ENCODE assay signal across 33 cellular contexts in the genomic region with DNA sequence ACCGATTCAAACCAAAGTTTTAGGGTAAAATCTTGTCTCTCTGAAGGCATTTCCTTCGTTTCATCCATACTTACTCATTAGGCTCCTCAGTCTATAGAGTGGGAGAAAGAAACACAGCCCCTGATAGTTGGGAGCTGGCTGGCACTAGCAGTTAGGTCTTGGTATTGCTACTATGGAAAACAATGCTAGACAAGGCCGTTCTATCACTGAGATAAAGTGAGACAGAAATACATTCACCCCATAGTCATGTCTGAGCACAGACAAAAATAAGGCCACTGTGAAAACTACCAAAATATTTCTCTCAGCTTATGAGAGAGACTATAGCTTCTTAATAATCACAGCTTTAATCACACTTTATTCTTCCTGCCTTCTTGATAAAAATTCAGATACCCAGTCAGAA. TPM values are rescaled to one million over a fixed set of nuclear protein-coding genes. Genes with fewer than 3 reads are reported as not detected.
"Had no signal": no experiment of that assay in that cellular context is flagged by ENCODE, and none has a peak within 500 bp of the region (broad histone marks: within the 10 kb centered on the region; RNA-seq: fewer than 3 reads in every experiment).

No MANE protein-coding gene starts in this region.

- H3K4me1 Mint-ChIP-seq: activated CD4-positive, alpha-beta memory T cell treated with anti-CD3 and anti-CD28 coated beads, Interleukin-2, amount 10 ng/mL, durations not matched to agents 7 days and 5 days; activated CD4-positive, alpha-beta T cell treated with anti-CD3 and anti-CD28 coated beads, Interleukin-2, amount 10 ng/mL, durations not matched to agents 7 days and 5 days had no signal

- H3K4me1 ChIP-seq: esophagus muscularis mucosa, foreskin keratinocyte, gastrocnemius medialis had no signal

- H3K9me3 Mint-ChIP-seq: activated CD4-positive, alpha-beta memory T cell treated with anti-CD3 and anti-CD28 coated beads, Interleukin-2, amount 10 ng/mL, durations not matched to agents 7 days and 5 days; activated CD4-positive, alpha-beta T cell treated with anti-CD3 and anti-CD28 coated beads, Interleukin-2, amount 10 ng/mL, durations not matched to agents 7 days and 5 days; activated T-cell treated with anti-CD3 and anti-CD28 coated beads, Interleukin-2, amount 50 U/mL, for 24 hours; activated T-cell treated with anti-CD3 and anti-CD28 coated beads, Interleukin-2, amount 50 U/mL, for 72 hours; effector memory CD8-positive, alpha-beta T cell; WTC11 had no signal

- H3K9me3 ChIP-seq: esophagus muscularis mucosa, gastrocnemius medialis had no signal

- H3K36me3 ChIP-seq: brain microvascular endothelial cell, esophagus muscularis mucosa, gastrocnemius medialis had no signal

- ATAC-seq: activated T-cell treated with anti-CD3 and anti-CD28 coated beads, Interleukin-2, amount 50 U/mL, for 72 hours; effector memory CD8-positive, alpha-beta T cell; foreskin keratinocyte; gastrocnemius medialis; WTC11 had no signal

- H3K4me3 Mint-ChIP-seq: activated CD4-positive, alpha-beta memory T cell treated with anti-CD3 and anti-CD28 coated beads, Interleukin-2, amount 10 ng/mL, durations not matched to agents 7 days and 5 days; activated CD4-positive, alpha-beta T cell treated with anti-CD3 and anti-CD28 coated beads, Interleukin-2, amount 10 ng/mL, durations not matched to agents 7 days and 5 days; activated naive CD8-positive, alpha-beta T cell; activated T-cell treated with anti-CD3 and anti-CD28 coated beads, Interleukin-2, amount 50 U/mL, for 24 hours; activated T-cell treated with anti-CD3 and anti-CD28 coated beads, Interleukin-2, amount 50 U/mL, for 72 hours; effector memory CD8-positive, alpha-beta T cell; WTC11 had no signal

- DNase-seq: activated CD4-positive, alpha-beta memory T cell treated with anti-CD3 and anti-CD28 coated beads, Interleukin-2, amount 10 ng/mL, durations not matched to agents 7 days and 5 days; activated CD4-positive, alpha-beta T cell treated with anti-CD3 and anti-CD28 coated beads for 1 hour; activated CD4-positive, alpha-beta T cell treated with anti-CD3 and anti-CD28 coated beads for 4 hours; activated CD4-positive, alpha-beta T cell treated with anti-CD3 and anti-CD28 coated beads, Interleukin-2, amount 10 ng/mL, durations not matched to agents 7 days and 5 days; activated CD4-positive, alpha-beta T cell treated with anti-CD3 and anti-CD28 coated beads, Interleukin-2, amount 50 U/mL, for 4 hours; activated CD8-positive, alpha-beta memory T cell treated with anti-CD3 and anti-CD28 coated beads, Interleukin-2, amount 50 U/mL, for 48 hours; activated gamma-delta T cell treated with Interleukin-2 at 50 U/mL for 16 hours; activated naive CD4-positive, alpha-beta T cell treated with anti-CD3 and anti-CD28 coated beads, Interleukin-2, amount 50 U/mL, for 16 hours; activated naive CD4-positive, alpha-beta T cell treated with Interleukin-2 at 50 U/mL for 16 hours; activated T-cell treated with anti-CD3 and anti-CD28 coated beads for 4 hours; activated T-cell treated with anti-CD3 and anti-CD28 coated beads, Interleukin-2, amount 50 U/mL, for 24 hours; activated T-cell treated with anti-CD3 and anti-CD28 coated beads, Interleukin-2, amount 50 U/mL, for 72 hours; amniotic stem cell; anterior cingulate cortex; brain microvascular endothelial cell; caudate nucleus; cortex of kidney; dermis blood vessel endothelial cell; effector CD4-positive, alpha-beta T cell; effector memory CD8-positive, alpha-beta T cell; erythroblast; foreskin keratinocyte; gastrocnemius medialis; glutamatergic neuron; T-helper 2 cell had no signal

- H3K27ac ChIP-seq: brain microvascular endothelial cell, esophagus muscularis mucosa, foreskin keratinocyte, gastrocnemius medialis had no signal

- H3K27ac Mint-ChIP-seq: activated CD4-positive, alpha-beta memory T cell treated with anti-CD3 and anti-CD28 coated beads, Interleukin-2, amount 10 ng/mL, durations not matched to agents 7 days and 5 days; activated CD4-positive, alpha-beta T cell treated with anti-CD3 and anti-CD28 coated beads, Interleukin-2, amount 10 ng/mL, durations not matched to agents 7 days and 5 days; activated naive CD8-positive, alpha-beta T cell; activated T-cell treated with anti-CD3 and anti-CD28 coated beads, Interleukin-2, amount 50 U/mL, for 24 hours; activated T-cell treated with anti-CD3 and anti-CD28 coated beads, Interleukin-2, amount 50 U/mL, for 72 hours; effector memory CD8-positive, alpha-beta T cell; WTC11 had no signal

- H3K27me3 ChIP-seq: brain microvascular endothelial cell, esophagus muscularis mucosa, foreskin keratinocyte, gastrocnemius medialis had no signal

- H3K27me3 Mint-ChIP-seq: activated CD4-positive, alpha-beta memory T cell treated with anti-CD3 and anti-CD28 coated beads, Interleukin-2, amount 10 ng/mL, durations not matched to agents 7 days and 5 days; activated CD4-positive, alpha-beta T cell treated with anti-CD3 and anti-CD28 coated beads, Interleukin-2, amount 10 ng/mL, durations not matched to agents 7 days and 5 days; activated naive CD8-positive, alpha-beta T cell; activated T-cell treated with anti-CD3 and anti-CD28 coated beads, Interleukin-2, amount 50 U/mL, for 24 hours; effector memory CD8-positive, alpha-beta T cell had no signal

- H3K36me3 Mint-ChIP-seq: WTC11 had no signal

- H3K4me3 ChIP-seq: esophagus muscularis mucosa, gastrocnemius medialis had no signal

RNA-seq across cellular contexts. Expression of gene KCNV2, which starts 28.7 kb away (rescaled TPM):
- total RNA-seq: activated CD4-positive, alpha-beta memory T cell treated with anti-CD3 and anti-CD28 coated beads, Interleukin-2, amount 10 ng/mL, durations not matched to agents 7 days and 5 days; activated CD4-positive, alpha-beta T cell treated with anti-CD3 and anti-CD28 coated beads, Interleukin-2, amount 10 ng/mL, durations not matched to agents 7 days and 5 days; activated T-cell treated with anti-CD3 and anti-CD28 coated beads, Interleukin-2, amount 50 U/mL, for 72 hours; astrocyte; bronchial epithelial cell; chondrocyte; dermis blood vessel endothelial cell; esophagus muscularis mucosa; foreskin keratinocyte; gastrocnemius medialis; T-helper 1 cell treated with Interleukin-12 subunit alpha and Interleukin-12 subunit beta and Interleukin-4 antibody, amounts not matched to agents 30 ng/mL and 1 ng/mL, for 36 hours; WTC11 had no signal
- polyA plus RNA-seq: adipose tissue, foreskin keratinocyte had no signal
